Comparison of ENCODE assay signal across 28 cellular contexts in the genomic region with DNA sequence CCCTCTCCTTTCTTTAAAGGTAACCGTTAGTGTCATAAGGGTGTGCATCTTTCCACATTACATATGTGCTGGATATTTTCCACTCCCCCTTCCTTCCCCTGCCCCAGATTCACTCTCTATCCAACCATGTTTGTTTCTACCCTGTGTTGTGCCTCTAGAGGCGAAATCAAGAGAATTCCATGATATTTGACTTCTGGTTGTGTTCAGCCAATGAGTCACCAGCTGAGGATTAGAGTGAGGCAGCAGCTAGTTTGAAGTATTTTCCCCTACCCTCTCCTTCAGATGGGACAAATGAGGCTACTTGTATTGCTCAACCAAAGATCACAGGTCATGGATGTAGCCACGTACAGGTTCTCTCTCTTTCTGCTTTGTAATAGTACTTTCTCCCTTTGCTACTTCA. TPM values are rescaled to one million over a fixed set of nuclear protein-coding genes. Genes with fewer than 3 reads are reported as not detected.
"Had no signal": no experiment of that assay in that cellular context is flagged by ENCODE, and none has a peak within 500 bp of the region (broad histone marks: within the 10 kb centered on the region; RNA-seq: fewer than 3 reads in every experiment).

No MANE protein-coding gene starts in this region.

- H3K4me1 ChIP-seq: spleen, thyroid gland had no signal

- H3K9me3 Mint-ChIP-seq: T-helper 1 cell treated with Interleukin-12 subunit alpha and Interleukin-12 subunit beta and Interleukin-4 antibody, amounts not matched to agents 30 μg/mL and 1 μg/mL, for 36 hours had no signal

- H3K4me3 ChIP-seq: hepatocyte, spleen, thyroid gland had no signal

- H3K4me1 Mint-ChIP-seq: activated naive CD8-positive, alpha-beta T cell treated with anti-CD3 and anti-CD28 coated beads, Interleukin-2, amount 50 U/mL, for 24 hours; brain had no signal

- H3K9me3 ChIP-seq: thyroid gland had no signal

- H3K36me3 Mint-ChIP-seq: brain had no signal

- H3K4me3 Mint-ChIP-seq: activated naive CD8-positive, alpha-beta T cell treated with anti-CD3 and anti-CD28 coated beads, Interleukin-2, amount 50 U/mL, for 24 hours; brain; natural killer cell treated with Interleukin-12 subunit alpha and Interleukin-12 subunit beta and Interleukin-15 and Interleukin-18, amount 100 ng/mL, for 72 hours; T-helper 1 cell treated with Interleukin-12 subunit alpha and Interleukin-12 subunit beta and Interleukin-4 antibody, amounts not matched to agents 30 μg/mL and 1 μg/mL, for 36 hours had no signal

- H2AFZ ChIP-seq: hepatocyte had no signal

- H3K36me3 ChIP-seq: spleen, thyroid gland had no signal

- H3K27me3 Mint-ChIP-seq: progenitor cell of endocrine pancreas had no signal

- H3K27me3 ChIP-seq: hepatocyte, thyroid gland had no signal

- H3K27ac ChIP-seq: hepatocyte, spleen, thyroid gland had no signal

- H3K79me2 ChIP-seq: hepatocyte had no signal

- H3K27ac Mint-ChIP-seq: activated naive CD8-positive, alpha-beta T cell treated with anti-CD3 and anti-CD28 coated beads, Interleukin-2, amount 50 U/mL, for 24 hours; brain; natural killer cell treated with Interleukin-12 subunit alpha and Interleukin-12 subunit beta and Interleukin-15 and Interleukin-18, amount 100 ng/mL, for 72 hours; progenitor cell of endocrine pancreas; T-helper 1 cell treated with Interleukin-12 subunit alpha and Interleukin-12 subunit beta and Interleukin-4 antibody, amounts not matched to agents 30 μg/mL and 1 μg/mL, for 36 hours had no signal

- DNase-seq: activated CD4-positive, alpha-beta T cell treated with anti-CD3 and anti-CD28 coated beads for 4 hours; activated CD4-positive, alpha-beta T cell treated with anti-CD3 and anti-CD28 coated beads, Interleukin-2, amount 50 U/mL, for 48 hours; activated CD4-positive, CD25-positive, alpha-beta regulatory T cell; activated effector memory CD4-positive, alpha-beta T cell treated with anti-CD3 and anti-CD28 coated beads, Interleukin-2, amount 50 U/mL, for 16 hours; activated naive CD4-positive, alpha-beta T cell treated with anti-CD3 and anti-CD28 coated beads, Interleukin-2, amount 50 U/mL, for 16 hours; activated naive CD8-positive, alpha-beta T cell treated with anti-CD3 and anti-CD28 coated beads, Interleukin-2, amount 50 U/mL, for 24 hours; activated T-cell treated with anti-CD3 and anti-CD28 coated beads, Interleukin-2, amount 50 U/mL, for 48 hours; central memory CD4-positive, alpha-beta T cell; effector memory CD4-positive, alpha-beta T cell; foreskin melanocyte; glutamatergic neuron; retina; spleen; stimulated activated CD4-positive, alpha-beta T cell treated with anti-CD3 and anti-CD28 coated beads, Interleukin-4, amount 100 ng/mL, for 24 hours; stimulated activated naive CD8-positive, alpha-beta T cell treated with anti-CD3 and anti-CD28 coated beads, Interleukin-15, Interleukin-2, amounts not matched to agents 100 U/mL and 50 U/mL, for 24 hours; T1000; thyroid gland had no signal

- H3K4me2 ChIP-seq: hepatocyte had no signal

RNA-seq across cellular contexts. Expression of a gene that starts 24.6 kb away (rescaled TPM):
- total RNA-seq: dermis microvascular lymphatic vessel endothelial cell; esophagus mucosa; hepatocyte; liver; natural killer cell treated with Interleukin-12 subunit alpha and Interleukin-12 subunit beta and Interleukin-15 and Interleukin-18, amount 100 ng/mL, for 72 hours; osteocyte; progenitor cell of endocrine pancreas; spleen; subcutaneous adipose tissue; urinary bladder had no signal
- polyA plus RNA-seq: hepatocyte, liver, spleen, urinary bladder had no signal

RNA-seq across cellular contexts. Expression of a gene that starts 38.3 kb away (rescaled TPM):
- total RNA-seq: dermis microvascular lymphatic vessel endothelial cell; esophagus mucosa; hepatocyte; natural killer cell treated with Interleukin-12 subunit alpha and Interleukin-12 subunit beta and Interleukin-15 and Interleukin-18, amount 100 ng/mL, for 72 hours; osteocyte; progenitor cell of endocrine pancreas; spleen; subcutaneous adipose tissue; thyroid gland; urinary bladder had no signal
- polyA plus RNA-seq: hepatocyte, liver, spleen, urinary bladder had no signal

RNA-seq across cellular contexts. Expression of a gene that starts 46.9 kb away (rescaled TPM):
- total RNA-seq: dermis microvascular lymphatic vessel endothelial cell; esophagus mucosa; hepatocyte; liver; natural killer cell treated with Interleukin-12 subunit alpha and Interleukin-12 subunit beta and Interleukin-15 and Interleukin-18, amount 100 ng/mL, for 72 hours; osteocyte; progenitor cell of endocrine pancreas; spleen; subcutaneous adipose tissue; thyroid gland; urinary bladder had no signal
- polyA plus RNA-seq: hepatocyte, liver, spleen, urinary bladder had no signal

RNA-seq across cellular contexts. Expression of a gene that starts 59.0 kb away (rescaled TPM):
- total RNA-seq: dermis microvascular lymphatic vessel endothelial cell; esophagus mucosa; hepatocyte; liver; natural killer cell treated with Interleukin-12 subunit alpha and Interleukin-12 subunit beta and Interleukin-15 and Interleukin-18, amount 100 ng/mL, for 72 hours; osteocyte; progenitor cell of endocrine pancreas; spleen; subcutaneous adipose tissue; thyroid gland; urinary bladder had no signal
- polyA plus RNA-seq: hepatocyte, liver, spleen, urinary bladder had no signal
